Comparison of ENCODE assay signal across 17 cellular contexts in the genomic region with DNA sequence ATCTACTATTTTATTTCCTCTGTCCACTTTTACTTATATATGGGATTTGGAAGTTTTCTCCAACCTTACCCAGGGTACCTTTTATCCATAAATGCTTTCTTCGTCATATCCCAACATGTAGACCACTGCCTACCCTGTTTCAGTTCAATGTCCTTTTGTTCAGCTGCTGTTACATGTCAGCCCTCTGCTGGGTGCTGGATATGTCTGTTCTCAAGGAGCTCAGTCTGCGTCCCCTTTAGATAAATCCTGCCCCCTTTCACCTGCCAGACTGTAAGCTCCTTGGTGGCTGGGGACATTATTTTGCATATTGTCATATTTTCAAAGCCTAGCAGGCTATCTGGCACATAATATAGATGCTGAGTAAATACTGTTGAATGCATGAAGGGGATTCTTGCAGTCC. TPM values are rescaled to one million over a fixed set of nuclear protein-coding genes. Genes with fewer than 3 reads are reported as not detected.
DNase-seq lines count a peak whose midpoint lies in the region; ATAC-seq and TF ChIP-seq lines count a peak whose summit lies in the region.
"Had no signal": no experiment of that assay in that cellular context is flagged by ENCODE, and none has a peak within 500 bp of the region (broad histone marks: within the 10 kb centered on the region; RNA-seq: fewer than 3 reads in every experiment).

No MANE protein-coding gene starts in this region.

- H3K27me3 Mint-ChIP-seq in immature natural killer cell (ENCODE audit: low read depth in 3 of 3), result no peaks in the 10 kb centered on the region
- H3K27me3 Mint-ChIP-seq in activated CD8-positive, alpha-beta T cell treated with anti-CD3 and anti-CD28 coated beads for 36 hours, result no peaks in the 10 kb centered on the region

- H3K27ac Mint-ChIP-seq in immature natural killer cell, result peak overlapping the region in 4 of 6 donors; percentile 13 to 24 (median 17)
- no peak overlapping the region for H3K27ac Mint-ChIP-seq in activated CD8-positive, alpha-beta T cell treated with anti-CD3 and anti-CD28 coated beads for 36 hours

- intact Hi-C loops in left ventricle myocardium superior (cut with micrococcal nuclease), result no loop called here
- intact Hi-C loops in left cardiac atrium (cut with DNase I), result no loop called here
- intact Hi-C loops in activated CD8-positive, alpha-beta T cell treated with anti-CD3 and anti-CD28 coated beads for 36 hours (cut with micrococcal nuclease), result no loop called here

- H3K36me3 Mint-ChIP-seq in immature natural killer cell, result peaks cover 0 to 5% (median 0%) of the 10 kb centered on the region in 3 donors
- H3K36me3 Mint-ChIP-seq in activated CD8-positive, alpha-beta T cell treated with anti-CD3 and anti-CD28 coated beads for 36 hours (ENCODE audit: low read depth), result peaks cover 26% of the 10 kb centered on the region

- H3K4me1 Mint-ChIP-seq in immature natural killer cell, result peaks cover 10 to 46% of the 10 kb centered on the region in 2 donors
- H3K4me1 Mint-ChIP-seq in activated CD8-positive, alpha-beta T cell treated with anti-CD3 and anti-CD28 coated beads for 36 hours (ENCODE audit: low read depth), result peaks cover 17% of the 10 kb centered on the region

- DNase-seq in left ventricle myocardium superior, result no peak
- DNase-seq in left cardiac atrium, result no peak
- peak; percentile 23 for DNase-seq in SK-MEL-5 (ENCODE audit: low read depth, low spot score)
- DNase-seq in immature natural killer cell, result no peak
- DNase-seq in superior temporal gyrus (ENCODE audit: extremely low spot score), result peak; percentile 75
- no peak for DNase-seq in NCI-H2196 (lab: John Stamatoyannopoulos, UW; ENCODE audit: unreplicated experiment)
- no peak for DNase-seq in epidermal melanocyte (ENCODE audit: insufficient read length, low spot score)
- no peak for DNase-seq in activated CD8-positive, alpha-beta T cell treated with anti-CD3 and anti-CD28 coated beads for 36 hours
- DNase-seq: Caco-2, GM23248, KG1, NCI-H1092, NCI-H1694, NCI-H446 treated with DMSO at 0.1 percent for 48 hours, SHP77 treated with DMSO at 0.1 percent for 48 hours had no signal

- CTCF ChIA-PET in activated CD8-positive, alpha-beta T cell treated with anti-CD3 and anti-CD28 coated beads for 36 hours (lab: Charles Lee), result interaction anchor here (1.1 kb wide), 1 partner anchor 182 kb away, joined by 3 read pairs; no protein-coding TSS in a partner anchor

- peak; percentile 33 for ATAC-seq in left ventricle myocardium superior
- ATAC-seq in left cardiac atrium, result no peak
- no peak for ATAC-seq in activated CD8-positive, alpha-beta T cell treated with anti-CD3 and anti-CD28 coated beads for 36 hours
- ATAC-seq: HCT116 had no signal

- in situ Hi-C loops in SK-MEL-5 (cut with HindIII; ENCODE audit: low pct_unique_long_range_greater_than_20kb, low sequenced_read_pairs), result no loop called here

- TF ChIP-seq CTCF in activated CD8-positive, alpha-beta T cell treated with anti-CD3 and anti-CD28 coated beads for 36 hours (IDR thresholded peaks at IDR 0.05), result no peak

- H3K9me3 Mint-ChIP-seq in immature natural killer cell, result no peaks in the 10 kb centered on the region
- H3K9me3 Mint-ChIP-seq in activated CD8-positive, alpha-beta T cell treated with anti-CD3 and anti-CD28 coated beads for 36 hours, result no peaks in the 10 kb centered on the region
- H3K9me3 Mint-ChIP-seq: CD14-positive monocyte had no signal

- H3K4me3 Mint-ChIP-seq in immature natural killer cell, result no peak overlapping the region
- no peak overlapping the region for H3K4me3 Mint-ChIP-seq in activated CD8-positive, alpha-beta T cell treated with anti-CD3 and anti-CD28 coated beads for 36 hours
- H3K4me3 Mint-ChIP-seq: CD14-positive monocyte had no signal

- POLR2A ChIA-PET in activated CD8-positive, alpha-beta T cell treated with anti-CD3 and anti-CD28 coated beads for 36 hours (lab: Charles Lee), result interaction anchor here (1.0 kb wide), 1 partner anchor 22 kb away, joined by 4 read pairs; no protein-coding TSS in a partner anchor

RNA-seq across cellular contexts. Expression of gene NEMP2, which starts 53.2 kb away (rescaled TPM):
- 2.8 TPM for total RNA-seq in left ventricle myocardium superior
- total RNA-seq in left cardiac atrium, result 1 to 10 TPM; 4.5 to 5.0 TPM
- 9.0 and 11.8 TPM in 2 replicates for total RNA-seq in SK-MEL-5 (2014; rRNA removed; shearing (Covaris generic))
- polyA plus RNA-seq in SK-MEL-5 (2015; cell fraction: cytosol; rRNA removed), result 5.2 and 9.2 TPM in 2 replicates
- 2.4 and 5.2 TPM in 2 replicates for polyA plus RNA-seq in SK-MEL-5 (2015; cell fraction: nucleus; rRNA removed)
- 10 to 100 TPM; 10.4 to 20.0 (median 11.4) TPM for polyA plus RNA-seq in immature natural killer cell
- total RNA-seq in activated CD8-positive, alpha-beta T cell treated with anti-CD3 and anti-CD28 coated beads for 36 hours, result 10 to 100 TPM; 17.2 to 19.5 TPM

Comparison
In these comparisons a context has a peak if more than half of its experiments do, and no peak if none do; other contexts are left out.
1. DNase-seq: peak in SK-MEL-5 (single experiment) and superior temporal gyrus (single experiment); none in left ventricle myocardium superior (single experiment), left cardiac atrium (single experiment), immature natural killer cell (0 of 3), NCI-H2196 (single experiment), epidermal melanocyte (single experiment) and activated CD8-positive, alpha-beta T cell treated with anti-CD3 and anti-CD28 coated beads for 36 hours (single experiment).